ENCODE assay signal across 9 cellular contexts in the genomic region with DNA sequence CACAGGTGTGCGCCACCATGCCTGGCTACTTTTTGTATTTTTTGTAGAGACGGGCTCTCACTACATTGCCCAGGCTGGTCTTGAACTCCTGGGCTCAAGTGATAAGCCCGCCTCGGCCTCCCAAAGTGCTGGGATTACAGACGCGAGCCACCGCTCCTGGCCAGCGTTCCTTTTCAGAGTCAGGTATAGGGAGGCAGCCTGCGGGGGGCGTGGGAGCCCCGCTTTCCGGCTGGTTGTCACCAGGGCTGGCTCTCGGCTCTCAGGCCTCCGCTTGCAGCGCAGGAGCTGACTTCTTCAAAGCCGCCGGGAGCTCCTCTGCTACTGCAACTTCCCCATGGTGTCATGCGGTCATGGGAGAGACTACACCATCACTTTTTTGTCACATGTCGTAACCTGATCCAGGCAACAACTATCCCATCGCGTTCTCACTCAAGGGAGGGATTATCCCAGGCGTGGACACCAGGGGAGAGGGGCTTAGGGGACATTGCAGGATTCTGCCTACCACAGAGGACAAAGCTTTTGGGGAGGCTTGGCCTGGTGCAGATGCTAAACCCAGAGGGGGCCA.
DNase-seq lines count a peak whose midpoint lies in the region; ATAC-seq and TF ChIP-seq lines count a peak whose summit lies in the region.
"Had no signal": no experiment of that assay in that cellular context is flagged by ENCODE, and none has a peak within 500 bp of the region (broad histone marks: within the 10 kb centered on the region; RNA-seq: fewer than 3 reads in every experiment).

No MANE protein-coding gene starts in this region.

- DNase-seq in NCI-H2171 treated with DMSO at 0.1 percent for 48 hours (lab: John Stamatoyannopoulos, UW) (peak; percentile 24), NCI-H2171 (lab: John Stamatoyannopoulos, UW) (no peak), SK-N-SH (no peak), right cardiac atrium (peak in 2 of 3 donors; percentile 78 to 79), substantia nigra (lab: John Stamatoyannopoulos, UW) (peak in 17 of 49 donors; percentile 17 to 61 (median 31))
- DNase-seq: T-helper 2 cell had no signal

- intact Hi-C loops in right cardiac atrium (cut with DNase I): loop anchor here in 1 of 4 donors (10.0 kb wide), 1 partner anchor 160 kb away; no protein-coding TSS in a partner anchor

- H3K4me1 ChIP-seq in SK-N-SH (ENCODE audit: control insufficient read depth in 1 of 2, insufficient read depth in 2 of 2, low read depth in 1 of 2, low read length in 1 of 2) (peaks cover 0 to 4% of the 10 kb centered on the region in 2 experiments; a peak in 1 of 4 replicates), right cardiac atrium (ENCODE audit: control insufficient read depth, insufficient read depth, low read length) (peaks cover 4% of the 10 kb centered on the region)

- 90% methylated on average over 22 of the region's 22 CpGs for WGBS in SK-N-SH (ENCODE audit: low lambda C conversion rate)
- WGBS in right cardiac atrium: 81% methylated on average over 22 of the region's 22 CpGs

- POLR2A ChIA-PET in SK-N-SH (lab: Yijun Ruan, JAX): no interaction called here

- TF ChIP-seq RAD21 in SK-N-SH (IDR thresholded peaks at IDR 0.05; ENCODE audit: low read length): no peak

- H3K4me2 ChIP-seq in SK-N-SH: no peak overlapping the region

- H3K9ac ChIP-seq in SK-N-SH: no peak overlapping the region

- H3K9me3 ChIP-seq in SK-N-SH: no peaks in the 10 kb centered on the region
- no peaks in the 10 kb centered on the region for H3K9me3 ChIP-seq in right cardiac atrium (ENCODE audit: control insufficient read depth, low read length)

- ATAC-seq in right cardiac atrium (peak; percentile 8 to 13), HG02678 (IDR thresholded peaks at IDR 0.05; ENCODE audit: unreplicated experiment) (no peak), HG02798 (IDR thresholded peaks at IDR 0.05; ENCODE audit: poor library complexity, unreplicated experiment) (no peak), HG03571 (IDR thresholded peaks at IDR 0.05; ENCODE audit: unreplicated experiment) (no peak)

- no peak overlapping the region for H2AFZ ChIP-seq in SK-N-SH (ENCODE audit: low read depth)

- H3K27me3 ChIP-seq in SK-N-SH (ENCODE audit: insufficient read depth) (no peaks in the 10 kb centered on the region), right cardiac atrium (ENCODE audit: control insufficient read depth, insufficient read depth) (no peaks in the 10 kb centered on the region)

- no peak overlapping the region for H3K4me3 ChIP-seq in SK-N-SH (ENCODE audit: low read depth in 2 of 2, low read length in 1 of 2)
- H3K4me3 ChIP-seq in right cardiac atrium (ENCODE audit: low read length): no peak overlapping the region

- TF ChIP-seq EP300 in SK-N-SH (IDR thresholded peaks at IDR 0.05; ENCODE audit: borderline replicate concordance in 1 of 2, low read depth in 1 of 2, low read length in 1 of 2): no peak

- no peaks in the 10 kb centered on the region for H3K36me3 ChIP-seq in SK-N-SH (replicated peaks in 1 of 2; ENCODE audit: control insufficient read depth in 1 of 2, insufficient read depth in 2 of 2, low read length in 1 of 2)

- H3F3A ChIP-seq in SK-N-SH (replicated peaks; ENCODE audit: insufficient read depth): no peaks in the 10 kb centered on the region

- no peaks in the 10 kb centered on the region for H3K79me2 ChIP-seq in SK-N-SH (ENCODE audit: insufficient read depth)

- no peak overlapping the region for H3K27ac ChIP-seq in SK-N-SH (ENCODE audit: low read depth in 2 of 2, low read length in 1 of 2)
- peak overlapping the region; percentile 48 for H3K27ac ChIP-seq in right cardiac atrium (ENCODE audit: low read length)
- peak overlapping the region; percentile 46 for H3K27ac ChIP-seq in substantia nigra (ENCODE audit: low read depth, low read length, poor library complexity, severe bottlenecking)

- H4K20me1 ChIP-seq in SK-N-SH (ENCODE audit: insufficient read depth): no peaks in the 10 kb centered on the region

- 0 out of 2 replicates have a peak, but pooled peaks have one; percentile 8 for TF ChIP-seq CTCF in SK-N-SH (IDR thresholded peaks at IDR 0.05)

- CTCF ChIA-PET in SK-N-SH (lab: Yijun Ruan, JAX): interaction anchor here (0.7 to 1.1 kb wide), 3 partner anchors 9 to 33 kb away, joined by 4 read pairs; no protein-coding TSS in a partner anchor

- no peaks in the 10 kb centered on the region for H3K9me2 ChIP-seq in SK-N-SH

TF ChIP-seq in SK-N-SH, 30 proteins besides CTCF, POLR2A, EP300 and RAD21:
- no peak for TF ChIP-seq YY1 (IDR thresholded peaks at IDR 0.05; ENCODE audit: low read depth)
- TF ChIP-seq, protein P1, sequence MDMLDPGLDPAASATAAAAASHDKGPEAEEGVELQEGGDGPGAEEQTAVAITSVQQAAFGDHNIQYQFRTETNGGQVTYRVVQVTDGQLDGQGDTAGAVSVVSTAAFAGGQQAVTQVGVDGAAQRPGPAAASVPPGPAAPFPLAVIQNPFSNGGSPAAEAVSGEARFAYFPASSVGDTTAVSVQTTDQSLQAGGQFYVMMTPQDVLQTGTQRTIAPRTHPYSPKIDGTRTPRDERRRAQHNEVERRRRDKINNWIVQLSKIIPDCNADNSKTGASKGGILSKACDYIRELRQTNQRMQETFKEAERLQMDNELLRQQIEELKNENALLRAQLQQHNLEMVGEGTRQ (IDR thresholded peaks at IDR 0.05; ENCODE audit: borderline replicate concordance, low read depth, low read length): no peak
- no peak for TF ChIP-seq MEF2A (IDR thresholded peaks at IDR 0.05; ENCODE audit: borderline replicate concordance, low read depth)
- TF ChIP-seq, protein P2, sequence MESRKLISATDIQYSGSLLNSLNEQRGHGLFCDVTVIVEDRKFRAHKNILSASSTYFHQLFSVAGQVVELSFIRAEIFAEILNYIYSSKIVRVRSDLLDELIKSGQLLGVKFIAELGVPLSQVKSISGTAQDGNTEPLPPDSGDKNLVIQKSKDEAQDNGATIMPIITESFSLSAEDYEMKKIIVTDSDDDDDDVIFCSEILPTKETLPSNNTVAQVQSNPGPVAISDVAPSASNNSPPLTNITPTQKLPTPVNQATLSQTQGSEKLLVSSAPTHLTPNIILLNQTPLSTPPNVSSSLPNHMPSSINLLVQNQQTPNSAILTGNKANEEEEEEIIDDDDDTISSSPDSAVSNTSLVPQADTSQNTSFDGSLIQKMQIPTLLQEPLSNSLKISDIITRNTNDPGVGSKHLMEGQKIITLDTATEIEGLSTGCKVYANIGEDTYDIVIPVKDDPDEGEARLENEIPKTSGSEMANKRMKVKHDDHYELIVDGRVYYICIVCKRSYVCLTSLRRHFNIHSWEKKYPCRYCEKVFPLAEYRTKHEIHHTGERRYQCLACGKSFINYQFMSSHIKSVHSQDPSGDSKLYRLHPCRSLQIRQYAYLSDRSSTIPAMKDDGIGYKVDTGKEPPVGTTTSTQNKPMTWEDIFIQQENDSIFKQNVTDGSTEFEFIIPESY (IDR thresholded peaks at IDR 0.05; ENCODE audit: borderline replicate concordance, low read depth): no peak
- no peak for TF ChIP-seq RXRA (IDR thresholded peaks at IDR 0.05; ENCODE audit: borderline replicate concordance, low read depth)
- TF ChIP-seq TEAD4 (IDR thresholded peaks at IDR 0.05; ENCODE audit: borderline replicate concordance, insufficient read depth): no peak
- no peak for TF ChIP-seq RFX5 (IDR thresholded peaks at IDR 0.05; ENCODE audit: low read length)
- no peak for TF ChIP-seq POLR2AphosphoS5 (IDR thresholded peaks at IDR 0.05; ENCODE audit: low read depth, low read length)
- no peak for TF ChIP-seq CHD2 (IDR thresholded peaks at IDR 0.05; ENCODE audit: low read length, partially characterized antibody)
- TF ChIP-seq, protein P3, sequence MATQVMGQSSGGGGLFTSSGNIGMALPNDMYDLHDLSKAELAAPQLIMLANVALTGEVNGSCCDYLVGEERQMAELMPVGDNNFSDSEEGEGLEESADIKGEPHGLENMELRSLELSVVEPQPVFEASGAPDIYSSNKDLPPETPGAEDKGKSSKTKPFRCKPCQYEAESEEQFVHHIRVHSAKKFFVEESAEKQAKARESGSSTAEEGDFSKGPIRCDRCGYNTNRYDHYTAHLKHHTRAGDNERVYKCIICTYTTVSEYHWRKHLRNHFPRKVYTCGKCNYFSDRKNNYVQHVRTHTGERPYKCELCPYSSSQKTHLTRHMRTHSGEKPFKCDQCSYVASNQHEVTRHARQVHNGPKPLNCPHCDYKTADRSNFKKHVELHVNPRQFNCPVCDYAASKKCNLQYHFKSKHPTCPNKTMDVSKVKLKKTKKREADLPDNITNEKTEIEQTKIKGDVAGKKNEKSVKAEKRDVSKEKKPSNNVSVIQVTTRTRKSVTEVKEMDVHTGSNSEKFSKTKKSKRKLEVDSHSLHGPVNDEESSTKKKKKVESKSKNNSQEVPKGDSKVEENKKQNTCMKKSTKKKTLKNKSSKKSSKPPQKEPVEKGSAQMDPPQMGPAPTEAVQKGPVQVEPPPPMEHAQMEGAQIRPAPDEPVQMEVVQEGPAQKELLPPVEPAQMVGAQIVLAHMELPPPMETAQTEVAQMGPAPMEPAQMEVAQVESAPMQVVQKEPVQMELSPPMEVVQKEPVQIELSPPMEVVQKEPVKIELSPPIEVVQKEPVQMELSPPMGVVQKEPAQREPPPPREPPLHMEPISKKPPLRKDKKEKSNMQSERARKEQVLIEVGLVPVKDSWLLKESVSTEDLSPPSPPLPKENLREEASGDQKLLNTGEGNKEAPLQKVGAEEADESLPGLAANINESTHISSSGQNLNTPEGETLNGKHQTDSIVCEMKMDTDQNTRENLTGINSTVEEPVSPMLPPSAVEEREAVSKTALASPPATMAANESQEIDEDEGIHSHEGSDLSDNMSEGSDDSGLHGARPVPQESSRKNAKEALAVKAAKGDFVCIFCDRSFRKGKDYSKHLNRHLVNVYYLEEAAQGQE (IDR thresholded peaks at IDR 0.05; ENCODE audit: low read depth, low read length): no peak
- TF ChIP-seq GATA2 (CRISPR knock-in tag; IDR thresholded peaks at IDR 0.05): no peak

Comparison
In these comparisons a context has a peak if more than half of its experiments do, and no peak if none do; other contexts are left out.
1. DNase-seq: peak in NCI-H2171 treated with DMSO at 0.1 percent for 48 hours (single experiment) and right cardiac atrium (2 of 3); none in NCI-H2171 (single experiment) and SK-N-SH (single experiment).
2. H3K27ac ChIP-seq: peak in right cardiac atrium (single experiment) and substantia nigra (single experiment); none in SK-N-SH (0 of 2).
3. ATAC-seq: peak in right cardiac atrium (2 of 2); none in HG02678 (single experiment), HG02798 (single experiment) and HG03571 (single experiment).